7 cellular contexts compared by ENCODE assay signal in genomic region chr9:2015581-2016410, GRCh38. TPM values are rescaled to one million over a fixed set of nuclear protein-coding genes. Genes with fewer than 3 reads are reported as not detected.
DNase-seq lines count a peak whose midpoint lies in the region; ATAC-seq, FAIRE-seq and TF ChIP-seq lines count a peak whose summit lies in the region.

No MANE protein-coding gene starts in this region.

- DNase-seq in GM12892 (ENCODE audit: insufficient read length) (peak; percentile 27), HT1080 (ENCODE audit: low read depth) (peak; percentile 10), T follicular helper cell (ENCODE audit: low read depth) (peak; percentile 38), anterior cingulate cortex (lab: John Stamatoyannopoulos, UW) (peak in 54 of 58 donors; percentile 27 to 76 (median 58)), right cardiac atrium (peak; percentile 68 to 88 (median 87)), progenitor cell of endocrine pancreas (ENCODE audit: low spot score, unreplicated experiment) (peak; percentile 22), aorta (peak; percentile 75 to 86)

- H3K4me3 ChIP-seq in right cardiac atrium (ENCODE audit: low read length) (peak overlapping the region; percentile 97), aorta (ENCODE audit: low read length in 2 of 2) (peak overlapping the region; percentile 85 to 95)

- TF ChIP-seq POLR2A in GM12892 (IDR thresholded peaks at IDR 0.05; ENCODE audit: low read depth, low read length), result no peak; the same call in 1 of the 2 replicates

- WGBS in right cardiac atrium, result under 1% methylated on average over 56 of the region's 59 CpGs
- WGBS in aorta, 2 donors, result 0% methylated on average over 50 to 59 of the region's 59 CpGs

- peak overlapping the region; percentile 91 for H3K27ac Mint-ChIP-seq in progenitor cell of endocrine pancreas

- peaks cover 17% of the 10 kb centered on the region for H3K4me1 Mint-ChIP-seq in progenitor cell of endocrine pancreas (ENCODE audit: low read depth)

- no peaks in the 10 kb centered on the region for H3K36me3 ChIP-seq in aorta (ENCODE audit: control insufficient read depth in 1 of 2, insufficient read depth in 2 of 2, low read length in 1 of 2)

- H3K27ac ChIP-seq in right cardiac atrium (ENCODE audit: low read length) (peak overlapping the region; percentile 85), aorta (ENCODE audit: low read depth in 1 of 2, low read length in 2 of 2) (peak overlapping the region; percentile 79 to 93)

- no peaks in the 10 kb centered on the region for H3K4me1 ChIP-seq in right cardiac atrium (ENCODE audit: control insufficient read depth, insufficient read depth, low read length)
- peaks cover 0 to 3% of the 10 kb centered on the region in 2 donors for H3K4me1 ChIP-seq in aorta (ENCODE audit: control insufficient read depth in 1 of 2, insufficient read depth in 2 of 2, low read length in 2 of 2)

- peaks cover 32% of the 10 kb centered on the region for H3K27me3 Mint-ChIP-seq in progenitor cell of endocrine pancreas

- H3K9me3 ChIP-seq in right cardiac atrium (ENCODE audit: control insufficient read depth, low read length), result no peaks in the 10 kb centered on the region
- no peaks in the 10 kb centered on the region for H3K9me3 ChIP-seq in aorta (ENCODE audit: control insufficient read depth, low read length)

- FAIRE-seq in GM12892 (lab: Jason Lieb, UNC), result no peak

- no peaks in the 10 kb centered on the region for H3K9me3 Mint-ChIP-seq in progenitor cell of endocrine pancreas (ENCODE audit: low read depth)

- no peak for TF ChIP-seq CTCF in progenitor cell of endocrine pancreas (IDR thresholded peaks at IDR 0.05; ENCODE audit: unreplicated experiment)

- H3K4me3 Mint-ChIP-seq in progenitor cell of endocrine pancreas (ENCODE audit: low read depth), result peak overlapping the region; percentile 92

- intact Hi-C loops in right cardiac atrium (cut with DNase I) (loop anchor here in 1 of 4 donors (10.0 kb wide), 1 partner anchor 69 kb away; no protein-coding TSS in a partner anchor), aorta (cut with DNase I) (loop anchor here (2.0 to 10.0 kb wide), 6 partner anchors 37 to 829 kb away; partner anchors contain the start of genes PUM3 (in 1 of the 2) and VLDLR (in 1 of the 2))

- no peaks in the 10 kb centered on the region for H3K36me3 Mint-ChIP-seq in progenitor cell of endocrine pancreas (ENCODE audit: insufficient read depth)

- ATAC-seq in right cardiac atrium (peak; percentile 8 to 25), aorta (ENCODE audit: low FRiP score) (peak; percentile 34)

- no peaks in the 10 kb centered on the region for H3K27me3 ChIP-seq in right cardiac atrium (ENCODE audit: control insufficient read depth, insufficient read depth)
- H3K27me3 ChIP-seq in aorta (ENCODE audit: control insufficient read depth in 1 of 2, insufficient read depth in 2 of 2, low read length in 1 of 2), result no peaks in the 10 kb centered on the region

RNA-seq across cellular contexts. Expression of gene SMARCA2, which starts 0.6 kb away (rescaled TPM):
- polyA plus RNA-seq in GM12892 (2012; ENCODE audit: missing spikeins), result 197 TPM
- 26.8 and 32.6 TPM in 2 replicates for total RNA-seq in HT1080 (2014; rRNA removed; shearing (Covaris generic))
- polyA plus RNA-seq in HT1080 (2015; cell fraction: cytosol; rRNA removed), result 19.8 and 25.7 TPM in 2 replicates
- 46.2 and 50.6 TPM in 2 replicates for polyA plus RNA-seq in HT1080 (2015; cell fraction: nucleus; rRNA removed)
- total RNA-seq in right cardiac atrium (100 to 1,000 TPM in 3 of 4 donors, 10 to 100 TPM in 1; 99.6 to 133 (median 112) TPM), progenitor cell of endocrine pancreas (55.8 and 57.0 TPM in 2 replicates), aorta (100 to 1,000 TPM; 206 to 265 TPM)
- polyA plus RNA-seq in right cardiac atrium (49.3 TPM), aorta (10 to 100 TPM; 61.7 to 84.8 TPM)

Comparison
In these comparisons a context has a peak if more than half of its experiments do, and no peak if none do; other contexts are left out.
1. Peak in every context shown above with its lines: DNase-seq, ATAC-seq, H3K4me3 ChIP-seq and H3K27ac ChIP-seq.
2. DNase-seq: peak in every context shown above with its lines; median percentile 87 in right cardiac atrium; 80 in aorta; 58 in anterior cingulate cortex; 38 in T follicular helper cell; 27 in GM12892; 22 in progenitor cell of endocrine pancreas; 10 in HT1080.